Comparison of ENCODE assay signal across 15 cellular contexts in genomic region chr7:143327903-143328302, GRCh38. TPM values are rescaled to one million over a fixed set of nuclear protein-coding genes. Genes with fewer than 3 reads are reported as not detected.
DNase-seq lines count a peak whose midpoint lies in the region; ATAC-seq and TF ChIP-seq lines count a peak whose summit lies in the region.
"Had no signal": no experiment of that assay in that cellular context is flagged by ENCODE, and none has a peak within 500 bp of the region (broad histone marks: within the 10 kb centered on the region; RNA-seq: fewer than 3 reads in every experiment).

No MANE protein-coding gene starts in this region.

- no peak for TF ChIP-seq CTCF in GM23338 (conservative IDR thresholded peaks at IDR 0.05; ENCODE audit: low read depth in 2 of 2)

- H3K36me3 ChIP-seq in GM23338 (ENCODE audit: insufficient read depth) = no peaks in the 10 kb centered on the region

- H3K4me3 Mint-ChIP-seq in GM23338 = no peak overlapping the region

- H3K4me1 ChIP-seq in GM23338 (ENCODE audit: insufficient read depth) = peaks cover 24% of the 10 kb centered on the region
- H3K4me1 ChIP-seq: parathyroid adenoma had no signal

- no peak overlapping the region for H3K4me3 ChIP-seq in GM23338
- H3K4me3 ChIP-seq: smooth muscle cell had no signal

- no peaks in the 10 kb centered on the region for H3F3A ChIP-seq in GM23338 (replicated peaks; ENCODE audit: low read depth)

- no peak overlapping the region; the same call in 1 of the 2 replicates for H2AFZ ChIP-seq in GM23338
- H2AFZ ChIP-seq: parathyroid adenoma had no signal

- H3K27ac Mint-ChIP-seq in GM23338 = no peak overlapping the region

- no peaks in the 10 kb centered on the region for H3K36me3 Mint-ChIP-seq in GM23338 (ENCODE audit: low read depth)

- no peak overlapping the region for H3K27ac ChIP-seq in GM23338 (ENCODE audit: low read depth)
- H3K27ac ChIP-seq: parathyroid adenoma had no signal

- no peaks in the 10 kb centered on the region for H3K9me3 Mint-ChIP-seq in GM23338

- H3K27me3 Mint-ChIP-seq in GM23338 (ENCODE audit: insufficient read depth, low read depth, poor library complexity) = peaks cover 10% of the 10 kb centered on the region

- H3K4me2 ChIP-seq in GM23338 = no peak overlapping the region
- H3K4me2 ChIP-seq: smooth muscle cell had no signal

- H3K27me3 ChIP-seq in GM23338 (ENCODE audit: insufficient read depth) = no peaks in the 10 kb centered on the region

- no peaks in the 10 kb centered on the region for H3K79me2 ChIP-seq in GM23338 (replicated peaks; ENCODE audit: insufficient read depth)
- H3K79me2 ChIP-seq: parathyroid adenoma had no signal

- peaks cover 25% of the 10 kb centered on the region for H3K4me1 Mint-ChIP-seq in GM23338

- peak; percentile 64 for ATAC-seq in GM18868 (IDR thresholded peaks at IDR 0.05; ENCODE audit: unreplicated experiment)
- ATAC-seq in HG02870 (IDR thresholded peaks at IDR 0.05; ENCODE audit: unreplicated experiment) = peak; percentile 74
- no peak for ATAC-seq in HG03354 (IDR thresholded peaks at IDR 0.05; ENCODE audit: poor library complexity, severe bottlenecking, unreplicated experiment)
- ATAC-seq in GM23338 = no peak
- ATAC-seq: PC-3 had no signal

- H4K20me1 ChIP-seq in GM23338 (replicated peaks; ENCODE audit: insufficient read depth) = no peaks in the 10 kb centered on the region

- H3K9me2 ChIP-seq in GM23338 (ENCODE audit: insufficient read depth) = peaks cover 3% of the 10 kb centered on the region; the same call in 1 of the 2 replicates

- peak; percentile 46 for DNase-seq in CD1c-positive myeloid dendritic cell (ENCODE audit: extremely low spot score)
- DNase-seq in NAMALWA (ENCODE audit: low spot score) = peak; percentile 38
- DNase-seq in GM23338 (ENCODE audit: low spot score) = no peak
- no peak for DNase-seq in NCI-H1048 (lab: John Stamatoyannopoulos, UW)
- DNase-seq in NK-92 (lab: John Stamatoyannopoulos, UW; ENCODE audit: unreplicated experiment) = no peak
- DNase-seq: activated gamma-delta T cell treated with Interleukin-2 at 50 U/mL for 16 hours, hippocampal formation, PC-3 had no signal

TF ChIP-seq in GM23338, 12 proteins besides CTCF, POLR2A, EP300 and RAD21:
- TF ChIP-seq NANOG (IDR thresholded peaks at IDR 0.05; ENCODE audit: borderline replicate concordance) = no peak

RNA-seq across cellular contexts. Expression of gene CLCN1, which starts 12.0 kb away (rescaled TPM):
- 0.23 and 0.38 TPM in 2 replicates for total RNA-seq in GM23338 (2014; rRNA removed; shearing (Covaris generic))
- polyA plus RNA-seq in GM23338 (2016; fragmentation: Nextera tagmentation; extraction: Ambion mirVana) = 0.43 and 0.48 TPM in 2 replicates
- total RNA-seq: dermis microvascular lymphatic vessel endothelial cell, smooth muscle cell had no signal
- polyA plus RNA-seq: fibroblast of lung, smooth muscle cell had no signal

RNA-seq across cellular contexts. Expression of gene FAM131B, which starts 34.6 kb away (rescaled TPM):
- total RNA-seq in GM23338 (2014; rRNA removed; shearing (Covaris generic)) = 28.8 and 30.2 TPM in 2 replicates
- 4.7 and 5.4 TPM in 2 replicates for polyA plus RNA-seq in GM23338 (2016; fragmentation: Nextera tagmentation; extraction: Ambion mirVana)

RNA-seq across cellular contexts. Expression of gene CASP2, which starts 39.8 kb away (rescaled TPM):
- 15.7 and 21.8 TPM in 2 replicates for total RNA-seq in GM23338 (2014; rRNA removed; shearing (Covaris generic))
- 13.7 and 17.7 TPM in 2 replicates for polyA plus RNA-seq in GM23338 (2016; fragmentation: Nextera tagmentation; extraction: Ambion mirVana)

RNA-seq across cellular contexts. Expression of gene TMEM139, which starts 43.1 kb away (rescaled TPM):
- 2.3 and 3.6 TPM in 2 replicates for total RNA-seq in GM23338 (2014; rRNA removed; shearing (Covaris generic))
- 1.7 and 3.3 TPM in 2 replicates for polyA plus RNA-seq in GM23338 (2016; fragmentation: Nextera tagmentation; extraction: Ambion mirVana)
- total RNA-seq: dermis microvascular lymphatic vessel endothelial cell, fibroblast of lung had no signal
- polyA plus RNA-seq: fibroblast of lung had no signal

RNA-seq across cellular contexts. Expression of gene ZYX, which starts 53.2 kb away (rescaled TPM):
- total RNA-seq in GM23338 (2014; rRNA removed; shearing (Covaris generic)) = 132 and 141 TPM in 2 replicates
- 108 and 111 TPM in 2 replicates for polyA plus RNA-seq in GM23338 (2016; fragmentation: Nextera tagmentation; extraction: Ambion mirVana)

Comparison
In these comparisons a context has a peak if more than half of its experiments do, and no peak if none do; other contexts are left out.
1. DNase-seq: peak in CD1c-positive myeloid dendritic cell (single experiment) and NAMALWA (single experiment); none in GM23338 (single experiment), NCI-H1048 (single experiment) and NK-92 (single experiment).
2. ATAC-seq: peak in GM18868 (single experiment) and HG02870 (single experiment); none in HG03354 (single experiment) and GM23338 (single experiment).